ENCODE assay signal across 1 cellular context in the genomic region with DNA sequence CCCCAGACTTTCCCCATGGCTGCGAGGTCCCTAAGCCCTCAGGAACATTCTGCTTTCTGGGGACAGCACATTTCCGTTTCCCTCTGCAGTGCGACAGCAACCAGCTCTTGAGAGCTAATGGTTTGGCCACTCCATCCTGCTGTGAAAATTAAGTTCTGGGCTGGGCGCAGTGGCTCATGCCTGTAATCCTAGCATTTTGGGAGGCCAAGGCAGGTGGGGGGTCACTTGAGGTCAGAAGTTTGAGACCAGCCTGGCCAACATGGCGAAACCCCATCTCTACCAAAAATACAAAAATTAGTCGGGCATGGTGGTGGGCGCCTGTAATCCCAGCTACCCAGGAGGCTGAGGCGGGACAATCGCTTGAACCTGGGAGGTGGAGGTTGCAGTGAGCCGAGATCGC.
TF ChIP-seq lines count a peak whose summit lies in the region.

No MANE protein-coding gene starts in this region.

TF ChIP-seq in HepG2, 621 proteins besides CTCF, POLR2A, EP300 and RAD21:
- TF ChIP-seq ZNF558 (CRISPR knock-in tag; IDR thresholded peaks at IDR 0.05; ENCODE audit: borderline replicate concordance) = 0 out of 2 replicates have a peak, but pooled peaks have one; percentile 8
